In the genomic region with DNA sequence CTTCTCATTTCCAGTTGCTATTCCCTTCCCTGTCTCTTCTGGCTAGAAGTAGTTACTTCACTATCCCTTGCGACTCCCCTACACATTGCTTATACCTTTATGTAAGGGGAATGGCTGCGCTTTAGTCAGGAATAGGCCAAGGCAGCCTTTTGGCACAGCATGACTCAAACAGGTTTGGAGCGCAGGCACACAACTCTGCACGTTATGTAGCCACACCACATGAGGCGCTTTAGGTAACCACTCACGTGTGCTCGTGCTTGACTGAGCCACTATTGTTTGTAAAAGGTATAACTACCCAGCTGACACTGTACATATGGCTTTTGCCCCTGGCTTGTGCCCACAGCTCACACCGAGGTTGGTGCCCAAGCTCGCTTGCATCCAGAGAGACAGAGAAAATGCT, we compare ENCODE assay signal across 2 cellular contexts.
TF ChIP-seq lines count a peak whose summit lies in the region.

No MANE protein-coding gene starts in this region.

TF ChIP-seq in K562, 482 proteins besides CTCF, POLR2A, EP300 and RAD21:
- no peak for TF ChIP-seq MED1 (CRISPR knock-in tag; IDR thresholded peaks at IDR 0.05; ENCODE audit: borderline replicate concordance)
- TF ChIP-seq MCM2 (IDR thresholded peaks at IDR 0.05; ENCODE audit: low read depth): no peak
- peak; percentile 23; the same call in 1 of the 2 replicates for TF ChIP-seq CBX5 (IDR thresholded peaks at IDR 0.05; ENCODE audit: borderline replicate concordance, low read depth)
- no peak for TF ChIP-seq MEIS2 (IDR thresholded peaks at IDR 0.05; ENCODE audit: partially characterized antibody)
- TF ChIP-seq, protein P1, sequence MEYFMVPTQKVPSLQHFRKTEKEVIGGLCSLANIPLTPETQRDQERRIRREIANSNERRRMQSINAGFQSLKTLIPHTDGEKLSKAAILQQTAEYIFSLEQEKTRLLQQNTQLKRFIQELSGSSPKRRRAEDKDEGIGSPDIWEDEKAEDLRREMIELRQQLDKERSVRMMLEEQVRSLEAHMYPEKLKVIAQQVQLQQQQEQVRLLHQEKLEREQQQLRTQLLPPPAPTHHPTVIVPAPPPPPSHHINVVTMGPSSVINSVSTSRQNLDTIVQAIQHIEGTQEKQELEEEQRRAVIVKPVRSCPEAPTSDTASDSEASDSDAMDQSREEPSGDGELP (CRISPR knock-in tag; IDR thresholded peaks at IDR 0.05; ENCODE audit: borderline replicate concordance): no peak
- no peak for TF ChIP-seq VEZF1 (CRISPR knock-in tag; IDR thresholded peaks at IDR 0.05)
- TF ChIP-seq KDM2B (CRISPR knock-in tag; IDR thresholded peaks at IDR 0.05): no peak
- TF ChIP-seq CBX3 (IDR thresholded peaks at IDR 0.05; ENCODE audit: borderline replicate concordance in 1 of 2, low read length in 2 of 2): peak in 1 of 2 experiments; percentile 75; a peak in 1 of 3 replicates
- no peak for TF ChIP-seq U2AF1 (optimal IDR thresholded peaks at IDR 0.05; ENCODE audit: low read depth, low read length)
- TF ChIP-seq L3MBTL2 (IDR thresholded peaks at IDR 0.05): no peak
- TF ChIP-seq SIN3A (IDR thresholded peaks at IDR 0.05; ENCODE audit: borderline replicate concordance in 2 of 2, control insufficient read depth in 1 of 2, low read depth in 2 of 2, low read length in 2 of 2): no peak
- TF ChIP-seq ZFP36 (IDR thresholded peaks at IDR 0.05; ENCODE audit: low read depth, low read length, partially characterized antibody): peak; percentile 9

TF ChIP-seq in HepG2, 621 proteins besides CTCF, POLR2A, EP300 and RAD21:
- no peak for TF ChIP-seq CEBPB (IDR thresholded peaks at IDR 0.05; ENCODE audit: borderline replicate concordance, low read depth, low read length)
- TF ChIP-seq, protein P2, sequence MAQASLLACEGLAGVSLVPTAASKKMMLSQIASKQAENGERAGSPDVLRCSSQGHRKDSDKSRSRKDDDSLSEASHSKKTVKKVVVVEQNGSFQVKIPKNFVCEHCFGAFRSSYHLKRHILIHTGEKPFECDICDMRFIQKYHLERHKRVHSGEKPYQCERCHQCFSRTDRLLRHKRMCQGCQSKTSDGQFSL (CRISPR knock-in tag; IDR thresholded peaks at IDR 0.05): no peak
- TF ChIP-seq KLF15 (CRISPR knock-in tag; IDR thresholded peaks at IDR 0.05; ENCODE audit: borderline replicate concordance): no peak
- TF ChIP-seq, protein P3, sequence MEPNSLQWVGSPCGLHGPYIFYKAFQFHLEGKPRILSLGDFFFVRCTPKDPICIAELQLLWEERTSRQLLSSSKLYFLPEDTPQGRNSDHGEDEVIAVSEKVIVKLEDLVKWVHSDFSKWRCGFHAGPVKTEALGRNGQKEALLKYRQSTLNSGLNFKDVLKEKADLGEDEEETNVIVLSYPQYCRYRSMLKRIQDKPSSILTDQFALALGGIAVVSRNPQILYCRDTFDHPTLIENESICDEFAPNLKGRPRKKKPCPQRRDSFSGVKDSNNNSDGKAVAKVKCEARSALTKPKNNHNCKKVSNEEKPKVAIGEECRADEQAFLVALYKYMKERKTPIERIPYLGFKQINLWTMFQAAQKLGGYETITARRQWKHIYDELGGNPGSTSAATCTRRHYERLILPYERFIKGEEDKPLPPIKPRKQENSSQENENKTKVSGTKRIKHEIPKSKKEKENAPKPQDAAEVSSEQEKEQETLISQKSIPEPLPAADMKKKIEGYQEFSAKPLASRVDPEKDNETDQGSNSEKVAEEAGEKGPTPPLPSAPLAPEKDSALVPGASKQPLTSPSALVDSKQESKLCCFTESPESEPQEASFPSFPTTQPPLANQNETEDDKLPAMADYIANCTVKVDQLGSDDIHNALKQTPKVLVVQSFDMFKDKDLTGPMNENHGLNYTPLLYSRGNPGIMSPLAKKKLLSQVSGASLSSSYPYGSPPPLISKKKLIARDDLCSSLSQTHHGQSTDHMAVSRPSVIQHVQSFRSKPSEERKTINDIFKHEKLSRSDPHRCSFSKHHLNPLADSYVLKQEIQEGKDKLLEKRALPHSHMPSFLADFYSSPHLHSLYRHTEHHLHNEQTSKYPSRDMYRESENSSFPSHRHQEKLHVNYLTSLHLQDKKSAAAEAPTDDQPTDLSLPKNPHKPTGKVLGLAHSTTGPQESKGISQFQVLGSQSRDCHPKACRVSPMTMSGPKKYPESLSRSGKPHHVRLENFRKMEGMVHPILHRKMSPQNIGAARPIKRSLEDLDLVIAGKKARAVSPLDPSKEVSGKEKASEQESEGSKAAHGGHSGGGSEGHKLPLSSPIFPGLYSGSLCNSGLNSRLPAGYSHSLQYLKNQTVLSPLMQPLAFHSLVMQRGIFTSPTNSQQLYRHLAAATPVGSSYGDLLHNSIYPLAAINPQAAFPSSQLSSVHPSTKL (CRISPR knock-in tag; IDR thresholded peaks at IDR 0.05): no peak
- no peak for TF ChIP-seq ISL2 (CRISPR knock-in tag; IDR thresholded peaks at IDR 0.05)
- no peak for TF ChIP-seq GATA4 (IDR thresholded peaks at IDR 0.05; ENCODE audit: borderline replicate concordance, low read depth)
- TF ChIP-seq ZNF138 (CRISPR knock-in tag; IDR thresholded peaks at IDR 0.05; ENCODE audit: low read depth): no peak
- no peak for TF ChIP-seq AGO1 (IDR thresholded peaks at IDR 0.05; ENCODE audit: low read depth, low read length, poor library complexity, severe bottlenecking)
- no peak for TF ChIP-seq NFE2L1 (CRISPR knock-in tag; IDR thresholded peaks at IDR 0.05; ENCODE audit: borderline replicate concordance)
- TF ChIP-seq, protein P4, sequence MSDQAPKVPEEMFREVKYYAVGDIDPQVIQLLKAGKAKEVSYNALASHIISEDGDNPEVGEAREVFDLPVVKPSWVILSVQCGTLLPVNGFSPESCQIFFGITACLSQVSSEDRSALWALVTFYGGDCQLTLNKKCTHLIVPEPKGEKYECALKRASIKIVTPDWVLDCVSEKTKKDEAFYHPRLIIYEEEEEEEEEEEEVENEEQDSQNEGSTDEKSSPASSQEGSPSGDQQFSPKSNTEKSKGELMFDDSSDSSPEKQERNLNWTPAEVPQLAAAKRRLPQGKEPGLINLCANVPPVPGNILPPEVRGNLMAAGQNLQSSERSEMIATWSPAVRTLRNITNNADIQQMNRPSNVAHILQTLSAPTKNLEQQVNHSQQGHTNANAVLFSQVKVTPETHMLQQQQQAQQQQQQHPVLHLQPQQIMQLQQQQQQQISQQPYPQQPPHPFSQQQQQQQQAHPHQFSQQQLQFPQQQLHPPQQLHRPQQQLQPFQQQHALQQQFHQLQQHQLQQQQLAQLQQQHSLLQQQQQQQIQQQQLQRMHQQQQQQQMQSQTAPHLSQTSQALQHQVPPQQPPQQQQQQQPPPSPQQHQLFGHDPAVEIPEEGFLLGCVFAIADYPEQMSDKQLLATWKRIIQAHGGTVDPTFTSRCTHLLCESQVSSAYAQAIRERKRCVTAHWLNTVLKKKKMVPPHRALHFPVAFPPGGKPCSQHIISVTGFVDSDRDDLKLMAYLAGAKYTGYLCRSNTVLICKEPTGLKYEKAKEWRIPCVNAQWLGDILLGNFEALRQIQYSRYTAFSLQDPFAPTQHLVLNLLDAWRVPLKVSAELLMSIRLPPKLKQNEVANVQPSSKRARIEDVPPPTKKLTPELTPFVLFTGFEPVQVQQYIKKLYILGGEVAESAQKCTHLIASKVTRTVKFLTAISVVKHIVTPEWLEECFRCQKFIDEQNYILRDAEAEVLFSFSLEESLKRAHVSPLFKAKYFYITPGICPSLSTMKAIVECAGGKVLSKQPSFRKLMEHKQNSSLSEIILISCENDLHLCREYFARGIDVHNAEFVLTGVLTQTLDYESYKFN (CRISPR knock-in tag; conservative IDR thresholded peaks at IDR 0.05): no peak
- TF ChIP-seq TBX3 (IDR thresholded peaks at IDR 0.05; ENCODE audit: borderline replicate concordance): no peak
- TF ChIP-seq ZNF451 (CRISPR knock-in tag; IDR thresholded peaks at IDR 0.05): no peak
